ENCODE assay signal across 10 cellular contexts in the genomic region with DNA sequence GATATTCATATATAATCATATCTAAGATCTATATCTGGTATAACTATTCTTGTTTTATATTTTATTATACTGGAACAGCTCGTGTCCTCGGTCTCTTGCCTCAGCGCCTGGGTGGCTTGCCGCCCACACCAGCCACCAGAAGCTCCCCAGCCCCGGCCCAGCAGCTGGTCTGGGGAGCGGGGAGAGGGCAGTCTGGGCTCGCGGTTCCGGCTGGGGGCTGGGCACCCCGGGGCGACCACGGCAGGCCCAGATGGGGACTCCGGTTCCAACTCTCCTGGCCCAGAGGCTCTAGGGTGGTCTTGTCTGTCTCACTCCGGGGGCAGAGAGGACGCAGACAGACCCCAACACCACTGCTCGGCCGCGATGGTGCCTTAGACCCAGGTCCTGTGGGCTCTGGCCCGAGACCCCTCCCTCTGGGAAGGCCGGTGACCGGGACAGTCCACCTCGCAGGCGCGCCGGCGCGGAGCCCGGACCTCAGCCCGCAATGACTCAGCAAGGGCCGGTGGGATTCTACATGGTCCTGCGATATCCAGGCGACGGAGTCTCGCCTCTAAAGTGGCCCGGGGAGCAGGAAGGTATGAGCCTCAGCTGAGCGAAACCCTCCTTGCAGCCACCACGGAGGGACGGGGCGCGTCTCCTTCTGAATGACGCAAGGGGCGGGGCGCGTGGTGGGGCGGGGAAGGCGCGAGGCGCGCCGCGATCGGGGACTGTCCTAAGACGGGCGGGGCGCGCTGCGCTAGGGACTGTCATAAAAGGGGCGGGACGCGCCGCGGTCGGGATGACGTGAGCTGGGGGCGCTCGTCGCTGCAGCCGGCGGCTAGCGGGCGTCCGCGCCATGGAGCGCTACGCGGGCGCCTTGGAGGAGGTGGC. TPM values are rescaled to one million over a fixed set of nuclear protein-coding genes. Genes with fewer than 3 reads are reported as not detected.
DNase-seq lines count a peak whose midpoint lies in the region; ATAC-seq and TF ChIP-seq lines count a peak whose summit lies in the region.
"Had no signal": no experiment of that assay in that cellular context is flagged by ENCODE, and none has a peak within 500 bp of the region (broad histone marks: within the 10 kb centered on the region; RNA-seq: fewer than 3 reads in every experiment).

Gene DGCR6, plus strand, starts transcription at position 781 of the 870 bp plus-strand sequence. Its CDS starts 55 bp downstream, at position 836.

- H3K9me3 ChIP-seq in right atrium auricular region (no peaks in the 10 kb centered on the region), aorta (ENCODE audit: control insufficient read depth, low read length) (no peaks in the 10 kb centered on the region)

- H3K36me3 ChIP-seq in right atrium auricular region: no peaks in the 10 kb centered on the region
- no peaks in the 10 kb centered on the region for H3K36me3 ChIP-seq in aorta (ENCODE audit: control insufficient read depth in 1 of 2, insufficient read depth in 2 of 2, low read length in 1 of 2)

- 4% methylated on average over 10 of the region's 77 CpGs; no CpG with 5 or more reads in 1 of the 2 donors for WGBS in aorta, 2 donors

- H3K27me3 ChIP-seq in right atrium auricular region (no peaks in the 10 kb centered on the region), foreskin keratinocyte (no peaks in the 10 kb centered on the region), aorta (ENCODE audit: control insufficient read depth in 1 of 2, insufficient read depth in 2 of 2, low read length in 1 of 2) (no peaks in the 10 kb centered on the region)

- no peak within 1 kb of the TSS for H3K27ac ChIP-seq in right atrium auricular region
- no peak within 1 kb of the TSS for H3K27ac ChIP-seq in foreskin keratinocyte
- H3K27ac ChIP-seq in aorta (ENCODE audit: low read depth in 1 of 2, low read length in 2 of 2): no peak within 1 kb of the TSS

- DNase-seq in Right ventricle myocardium inferior (ENCODE audit: missing footprints): no peak
- DNase-seq in right atrium auricular region (ENCODE audit: low spot score): no peak
- DNase-seq in foreskin keratinocyte: no peak
- DNase-seq in aorta: no peak
- no peak for DNase-seq in EL
- no peak for DNase-seq in HCEC 1CT
- no peak for DNase-seq in SK-N-DZ (ENCODE audit: low spot score)
- DNase-seq: foreskin fibroblast, SW 1271 had no signal

- H3K4me3 ChIP-seq in right atrium auricular region (no peak within 1 kb of the TSS), aorta (ENCODE audit: low read length in 2 of 2) (no peak within 1 kb of the TSS)

- ATAC-seq in Right ventricle myocardium inferior: peak; percentile 98
- ATAC-seq in HG03108 (IDR thresholded peaks at IDR 0.05; ENCODE audit: unreplicated experiment): peak; percentile 84
- ATAC-seq in foreskin keratinocyte: peak; percentile 74
- ATAC-seq in aorta (ENCODE audit: low FRiP score): peak; percentile 99

- H3K4me1 ChIP-seq in right atrium auricular region (no peaks in the 10 kb centered on the region), foreskin keratinocyte (no peaks in the 10 kb centered on the region), aorta (ENCODE audit: control insufficient read depth in 1 of 2, insufficient read depth in 2 of 2, low read length in 2 of 2) (no peaks in the 10 kb centered on the region)

- TF ChIP-seq CTCF in right atrium auricular region (IDR thresholded peaks at IDR 0.05) (no peak), foreskin keratinocyte (conservative IDR thresholded peaks at IDR 0.05) (no peak)

- intact Hi-C loops in Right ventricle myocardium inferior (cut with DNase I): no loop called here
- intact Hi-C loops in aorta (cut with DNase I): no loop called here

RNA-seq across cellular contexts. Expression of gene DGCR6, which starts in this region (rescaled TPM):
- total RNA-seq in Right ventricle myocardium inferior (8.0 TPM), right atrium auricular region (10 to 100 TPM in 1 of 2 donors, 1 to 10 TPM in 1; 2.9 to 17.5 TPM), foreskin keratinocyte (0.48 and 0.63 TPM in 2 replicates), aorta (1 to 10 TPM in 1 of 2 donors, under 1 TPM in 1; 0.88 to 1.7 TPM)
- polyA plus RNA-seq in foreskin keratinocyte (0.42 and 0.87 TPM in 2 replicates), aorta (1 to 10 TPM; 3.3 to 5.8 TPM)
- 2.4 and 2.5 TPM in 2 replicates for polyA plus RNA-seq in SK-N-DZ (2014; cell fraction: cytosol; rRNA removed)
- polyA plus RNA-seq in SK-N-DZ (2014; cell fraction: nucleus; rRNA removed): 13.5 and 15.4 TPM in 2 replicates

Comparison
In these comparisons a context has a peak if more than half of its experiments do, and no peak if none do; other contexts are left out.
1. Peak in ATAC-seq in foreskin keratinocyte; RNA of the gene not detected or under 1 TPM.